ENCODE assay signal across 10 cellular contexts in the genomic region with DNA sequence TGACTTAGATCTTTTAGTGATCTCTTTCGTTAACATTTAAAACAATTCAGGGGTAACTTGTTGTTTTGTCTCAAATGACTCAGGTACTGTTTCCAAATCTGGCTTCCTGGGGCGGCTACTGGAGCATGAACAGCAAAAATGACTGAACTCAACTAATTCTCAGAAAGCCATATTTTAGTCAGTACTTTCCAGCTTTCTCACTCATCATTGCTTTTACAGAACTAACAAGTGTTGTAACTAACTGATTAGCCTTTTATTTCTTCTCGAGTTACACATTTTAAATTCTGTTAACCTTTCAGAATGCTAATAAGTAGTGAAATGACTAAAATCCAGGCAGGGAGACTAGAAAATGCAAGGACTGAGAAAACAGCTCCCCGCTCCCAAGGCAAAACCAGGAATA. TPM values are rescaled to one million over a fixed set of nuclear protein-coding genes. Genes with fewer than 3 reads are reported as not detected.
DNase-seq lines count a peak whose midpoint lies in the region; ATAC-seq and TF ChIP-seq lines count a peak whose summit lies in the region.
"Had no signal": no experiment of that assay in that cellular context is flagged by ENCODE, and none has a peak within 500 bp of the region (broad histone marks: within the 10 kb centered on the region; RNA-seq: fewer than 3 reads in every experiment).

No MANE protein-coding gene starts in this region.

- peak; percentile 35 for DNase-seq in stimulated activated CD4-positive, alpha-beta T cell treated with anti-CD3 and anti-CD28 coated beads, Interleukin-15, amount 100 ng/mL, for 24 hours
- DNase-seq in stimulated activated CD4-positive, alpha-beta T cell treated with anti-CD3 and anti-CD28 coated beads, Interleukin-4, amount 100 ng/mL, for 1 hour, result no peak
- no peak for DNase-seq in ascending aorta (ENCODE audit: low spot score in 2 of 2)
- DNase-seq in SKM-1 (lab: John Stamatoyannopoulos, UW; ENCODE audit: unreplicated experiment), result no peak
- DNase-seq: NCI-H1092, occipital lobe had no signal

- no peaks in the 10 kb centered on the region for H3K36me3 Mint-ChIP-seq in IgD-negative memory B cell

- intact Hi-C loops in ascending aorta (cut with DNase I), result no loop called here

- TF ChIP-seq CTCF in ascending aorta (IDR thresholded peaks at IDR 0.05), result no peak

- no peaks in the 10 kb centered on the region for H3K36me3 ChIP-seq in thymus (ENCODE audit: control insufficient read depth, insufficient read depth)
- no peaks in the 10 kb centered on the region for H3K36me3 ChIP-seq in ascending aorta

- H3K27ac ChIP-seq in thymus (ENCODE audit: low read depth) (peak overlapping the region; percentile 18), ascending aorta (no peak overlapping the region)

- peak overlapping the region; percentile 61 to 78 (median 61) for H3K27ac Mint-ChIP-seq in IgD-negative memory B cell

- peak overlapping the region; percentile 20 to 72 (median 36) for H3K4me3 Mint-ChIP-seq in IgD-negative memory B cell

- H3K27me3 ChIP-seq in thymus (ENCODE audit: control insufficient read depth, insufficient read depth) (no peaks in the 10 kb centered on the region), ascending aorta (no peaks in the 10 kb centered on the region)

- peak; percentile 69 for ATAC-seq in HG02610 (IDR thresholded peaks at IDR 0.05; ENCODE audit: unreplicated experiment)
- ATAC-seq in HG02571 (IDR thresholded peaks at IDR 0.05; ENCODE audit: unreplicated experiment), result no peak

- H3K27me3 Mint-ChIP-seq in IgD-negative memory B cell, result peaks cover 6% of the 10 kb centered on the region

- 92% methylated on average over 4 of the region's 4 CpGs for WGBS in thymus

- H3K4me1 Mint-ChIP-seq in IgD-negative memory B cell, result peaks cover 50 to 57% (median 54%) of the 10 kb centered on the region in 3 donors

- peaks cover 2% of the 10 kb centered on the region for H3K4me1 ChIP-seq in thymus (ENCODE audit: control insufficient read depth, insufficient read depth, low read length)
- H3K4me1 ChIP-seq in ascending aorta, result no peaks in the 10 kb centered on the region

- H3K9me3 Mint-ChIP-seq in IgD-negative memory B cell, result no peaks in the 10 kb centered on the region

- H3K9me3 ChIP-seq in thymus (ENCODE audit: control insufficient read depth) (no peaks in the 10 kb centered on the region), ascending aorta (no peaks in the 10 kb centered on the region)

- no peak overlapping the region for H3K4me3 ChIP-seq in thymus (ENCODE audit: low read length)
- H3K4me3 ChIP-seq in ascending aorta, result no peak overlapping the region

RNA-seq across cellular contexts. Expression of gene JADE3, which starts 55.3 kb away (rescaled TPM):
- polyA plus RNA-seq in IgD-negative memory B cell, result 3.5 TPM
- 3.8 TPM for polyA plus RNA-seq in thymus
- 1.8 TPM for total RNA-seq in ascending aorta
